ENCODE assay signal across 25 cellular contexts in genomic region chr2:168666339-168666738, GRCh38.
A peak's percentile ranks its signal among the peaks of the same experiment; 100 is the strongest.
DNase-seq lines count a peak whose midpoint lies in the region; ATAC-seq and TF ChIP-seq lines count a peak whose summit lies in the region.
"Had no signal": no experiment of that assay in that cellular context is flagged by ENCODE, and none has a peak within 500 bp of the region (broad histone marks: within the 10 kb centered on the region; RNA-seq: fewer than 3 reads in every experiment).

No MANE protein-coding gene starts in this region.

- in situ Hi-C loops in astrocyte of the cerebellum (cut with HindIII; ENCODE audit: low sequenced_read_pairs): no loop called here

- CTCF ChIA-PET in activated CD4-positive, alpha-beta T cell treated with anti-CD3 and anti-CD28 coated beads for 36 hours (lab: Charles Lee): no interaction called here

- no peak overlapping the region for H3K4me3 ChIP-seq in astrocyte of the cerebellum (ENCODE audit: low read depth, low read length)
- H3K4me3 ChIP-seq: heart left ventricle, lower lobe of right lung, mucosa of descending colon, transverse colon had no signal

- ATAC-seq in activated CD4-positive, alpha-beta T cell treated with anti-CD3 and anti-CD28 coated beads for 36 hours: peak; percentile 93
- ATAC-seq: heart left ventricle; lower lobe of right lung; mucosa of descending colon; natural killer cell treated with Interleukin-12 subunit alpha and Interleukin-12 subunit beta and Interleukin-15 and Interleukin-18, amount 100 ng/mL, for 72 hours had no signal

- no peak for TF ChIP-seq CTCF in astrocyte of the cerebellum (IDR thresholded peaks at IDR 0.05; ENCODE audit: low read depth, low read length, missing control alignments)

- peak overlapping the region; percentile 26 for H3K27ac Mint-ChIP-seq in activated CD4-positive, alpha-beta T cell treated with anti-CD3 and anti-CD28 coated beads for 36 hours
- H3K27ac Mint-ChIP-seq: activated T-cell treated with anti-CD3 and anti-CD28 coated beads, Interleukin-2, amount 50 U/mL, for 24 hours; CD4-positive, alpha-beta T cell; natural killer cell treated with Interleukin-12 subunit alpha and Interleukin-12 subunit beta and Interleukin-15 and Interleukin-18, amount 100 ng/mL, for 72 hours had no signal

- no peak for DNase-seq in activated CD4-positive, alpha-beta T cell treated with anti-CD3 and anti-CD28 coated beads for 36 hours
- no peak for DNase-seq in activated CD4-positive, alpha-beta T cell treated with anti-CD3 and anti-CD28 coated beads for 48 hours
- DNase-seq in LHCN-M2 (ENCODE audit: low read depth) (peak; percentile 49), astrocyte of the cerebellum (ENCODE audit: low read depth) (peak; percentile 34), kidney tubule cell (ENCODE audit: low spot score) (peak; percentile 15), NCI-H82 (lab: John Stamatoyannopoulos, UW) (no peak), HPDE6-E6E7 (ENCODE audit: extremely low spot score) (no peak), NCI-H1930 (lab: John Stamatoyannopoulos, UW) (no peak)
- DNase-seq: activated T-cell treated with anti-CD3 and anti-CD28 coated beads, Interleukin-2, amount 50 U/mL, for 24 hours; AML-193; brain microvascular endothelial cell; CD4-positive, alpha-beta T cell; DMS 273 treated with DMSO at 0.1 percent for 48 hours; GOT3; heart left ventricle; kidney glomerular epithelial cell; lower lobe of right lung; mucosa of descending colon; NCI-H1105; NCI-H2029; NCI-H226; NCI-H69; small intestine; transverse colon had no signal

- peaks cover 8% of the 10 kb centered on the region for H3K36me3 Mint-ChIP-seq in activated CD4-positive, alpha-beta T cell treated with anti-CD3 and anti-CD28 coated beads for 36 hours (ENCODE audit: low read depth)
- H3K36me3 Mint-ChIP-seq: natural killer cell treated with Interleukin-12 subunit alpha and Interleukin-12 subunit beta and Interleukin-15 and Interleukin-18, amount 100 ng/mL, for 72 hours had no signal

- POLR2A ChIA-PET in activated CD4-positive, alpha-beta T cell treated with anti-CD3 and anti-CD28 coated beads for 36 hours (lab: Charles Lee): no interaction called here

- H3K27me3 Mint-ChIP-seq in activated CD4-positive, alpha-beta T cell treated with anti-CD3 and anti-CD28 coated beads for 36 hours: no peaks in the 10 kb centered on the region
- H3K27me3 Mint-ChIP-seq: activated T-cell treated with anti-CD3 and anti-CD28 coated beads, Interleukin-2, amount 50 U/mL, for 24 hours; CD4-positive, alpha-beta T cell; natural killer cell treated with Interleukin-12 subunit alpha and Interleukin-12 subunit beta and Interleukin-15 and Interleukin-18, amount 100 ng/mL, for 72 hours had no signal

- intact Hi-C loops in activated CD4-positive, alpha-beta T cell treated with anti-CD3 and anti-CD28 coated beads for 36 hours (cut with DNase I, micrococcal nuclease): no loop called here

- peaks cover 39% of the 10 kb centered on the region for H3K4me1 Mint-ChIP-seq in activated CD4-positive, alpha-beta T cell treated with anti-CD3 and anti-CD28 coated beads for 36 hours

- no peaks in the 10 kb centered on the region for H3K9me3 Mint-ChIP-seq in activated CD4-positive, alpha-beta T cell treated with anti-CD3 and anti-CD28 coated beads for 36 hours (ENCODE audit: low read depth)
- H3K9me3 Mint-ChIP-seq: activated T-cell treated with anti-CD3 and anti-CD28 coated beads, Interleukin-2, amount 50 U/mL, for 24 hours; CD4-positive, alpha-beta T cell; natural killer cell treated with Interleukin-12 subunit alpha and Interleukin-12 subunit beta and Interleukin-15 and Interleukin-18, amount 100 ng/mL, for 72 hours had no signal

- H3K4me3 Mint-ChIP-seq in activated CD4-positive, alpha-beta T cell treated with anti-CD3 and anti-CD28 coated beads for 36 hours: no peak overlapping the region
- H3K4me3 Mint-ChIP-seq: activated T-cell treated with anti-CD3 and anti-CD28 coated beads, Interleukin-2, amount 50 U/mL, for 24 hours; CD4-positive, alpha-beta T cell; natural killer cell treated with Interleukin-12 subunit alpha and Interleukin-12 subunit beta and Interleukin-15 and Interleukin-18, amount 100 ng/mL, for 72 hours had no signal

Comparison
In these comparisons a context has a peak if more than half of its experiments do, and no peak if none do; other contexts are left out.
1. DNase-seq: peak in LHCN-M2 (single experiment), astrocyte of the cerebellum (single experiment) and kidney tubule cell (single experiment); none in activated CD4-positive, alpha-beta T cell treated with anti-CD3 and anti-CD28 coated beads for 36 hours (single experiment), activated CD4-positive, alpha-beta T cell treated with anti-CD3 and anti-CD28 coated beads for 48 hours (single experiment), NCI-H82 (single experiment), HPDE6-E6E7 (single experiment) and NCI-H1930 (0 of 2).